In the genomic region with DNA sequence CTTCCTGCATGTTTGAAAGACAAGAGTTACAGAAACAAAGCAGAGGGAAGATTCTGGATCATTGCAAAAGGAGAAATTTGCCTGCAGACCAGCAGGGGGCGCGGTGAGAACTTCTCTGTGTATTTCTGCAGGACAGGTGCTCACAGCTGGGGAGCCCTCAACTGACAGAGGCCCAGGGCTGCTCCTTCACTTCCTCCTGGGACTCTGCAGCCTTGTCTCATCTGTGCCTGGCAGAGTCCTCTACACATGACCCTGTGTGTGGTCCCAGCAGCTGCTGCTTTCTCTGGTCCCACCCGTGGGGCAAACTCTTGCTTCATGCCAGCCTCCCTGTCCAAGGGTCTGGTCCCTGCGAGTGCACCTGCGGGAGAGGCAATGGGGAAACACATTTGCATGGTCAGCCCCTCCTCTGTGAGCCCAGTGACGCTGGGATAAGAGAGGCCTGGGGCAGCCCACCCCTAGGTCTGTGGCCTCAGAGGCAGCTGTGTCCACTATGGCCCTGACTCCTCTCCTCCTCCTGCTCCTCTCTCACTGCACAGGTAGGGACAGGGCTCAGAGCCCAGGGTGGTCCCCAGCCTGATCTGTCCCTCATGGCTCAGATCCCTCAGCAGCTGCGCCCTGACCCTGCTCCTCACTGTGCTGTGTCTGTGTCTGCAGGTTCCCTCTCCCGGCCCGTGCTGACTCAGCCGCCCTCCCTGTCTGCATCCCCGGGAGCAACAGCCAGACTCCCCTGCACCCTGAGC, we compare ENCODE assay signal across 8 cellular contexts. TPM values are rescaled to one million over a fixed set of nuclear protein-coding genes. Genes with fewer than 3 reads are reported as not detected.
DNase-seq lines count a peak whose midpoint lies in the region; ATAC-seq and TF ChIP-seq lines count a peak whose summit lies in the region.

No MANE protein-coding gene starts in this region.

- DNase-seq in stimulated activated CD8-positive, alpha-beta memory T cell treated with anti-CD3 and anti-CD28 coated beads, Interleukin-4, amount 100 ng/mL, for 24 hours (ENCODE audit: low read depth) = peak; percentile 24
- no peak for DNase-seq in stimulated activated CD8-positive, alpha-beta memory T cell treated with anti-CD3 and anti-CD28 coated beads, Interleukin-4, amount 100 ng/mL, for 48 hours
- DNase-seq in RPMI8226 (peak; percentile 73), T47D (ENCODE audit: low read depth in 1 of 2, low spot score in 1 of 2) (peak; percentile 30 to 60), mesenchymal stem cell (peak; percentile 43)

- H3K27ac ChIP-seq in mesenchymal stem cell (ENCODE audit: low read length, poor library complexity, severe bottlenecking) (no peak overlapping the region), gastroesophageal sphincter (no peak overlapping the region)

- H3K14ac ChIP-seq in mesenchymal stem cell (ENCODE audit: low read length in 2 of 2) = no peak overlapping the region

- H3K18ac ChIP-seq in mesenchymal stem cell (ENCODE audit: low read depth in 1 of 2, low read length in 2 of 2) = no peak overlapping the region

- H3K9ac ChIP-seq in mesenchymal stem cell (ENCODE audit: low read length) = no peak overlapping the region

- no peak overlapping the region for H2BK15ac ChIP-seq in mesenchymal stem cell (ENCODE audit: low read depth, poor library complexity, severe bottlenecking)

- H3K36me3 ChIP-seq in mesenchymal stem cell (ENCODE audit: control insufficient read depth in 1 of 2, insufficient read depth in 2 of 2, low read depth in 1 of 2, low read length in 2 of 2) (no peaks in the 10 kb centered on the region), gastroesophageal sphincter (no peaks in the 10 kb centered on the region)

- in situ Hi-C loops in T47D (cut with HindIII; ENCODE audit: low pct_unique_long_range_greater_than_20kb, low sequenced_read_pairs) = no loop called here

- peak in 1 of 4 experiments; percentile 58 for TF ChIP-seq CTCF in gastroesophageal sphincter (IDR thresholded peaks at IDR 0.05)

- H3K4me1 ChIP-seq in mesenchymal stem cell (ENCODE audit: control insufficient read depth, insufficient read depth, low read depth, low read length) (peaks cover 7% of the 10 kb centered on the region), gastroesophageal sphincter (no peaks in the 10 kb centered on the region)

- no peak overlapping the region for H2AK5ac ChIP-seq in mesenchymal stem cell (ENCODE audit: low read length, severe bottlenecking)

- H3K9me3 ChIP-seq in mesenchymal stem cell (ENCODE audit: control insufficient read depth, low read length) = no peaks in the 10 kb centered on the region
- no peaks in the 10 kb centered on the region for H3K9me3 ChIP-seq in gastroesophageal sphincter

- no peak overlapping the region for H4K8ac ChIP-seq in mesenchymal stem cell (ENCODE audit: low read length)

- TF ChIP-seq POLR2A in gastroesophageal sphincter (IDR thresholded peaks at IDR 0.05) = no peak

- no peak for TF ChIP-seq EP300 in gastroesophageal sphincter (IDR thresholded peaks at IDR 0.05)

- no peak overlapping the region for H3K23ac ChIP-seq in mesenchymal stem cell (ENCODE audit: low read length in 2 of 2)

- H3K4me2 ChIP-seq in mesenchymal stem cell (ENCODE audit: low read length, poor library complexity, severe bottlenecking) = no peak overlapping the region

- H2AFZ ChIP-seq in mesenchymal stem cell (ENCODE audit: low read depth, low read length) = no peak overlapping the region

- 49% methylated on average over 11 of the region's 11 CpGs for WGBS in mesenchymal stem cell
- WGBS in gastroesophageal sphincter (ENCODE audit: low coverage in 1 of 2), 2 donors = 60% methylated on average over 1 of the region's 11 CpGs; no CpG with 5 or more reads in 1 of the 2 donors

- ATAC-seq in HG03175 (IDR thresholded peaks at IDR 0.05; ENCODE audit: unreplicated experiment) = peak; percentile 66
- ATAC-seq in gastroesophageal sphincter = no peak
- no peak for ATAC-seq in GM21367 (IDR thresholded peaks at IDR 0.05; ENCODE audit: unreplicated experiment)

- H4K91ac ChIP-seq in mesenchymal stem cell (ENCODE audit: low read length) = no peak overlapping the region

- no peak overlapping the region for H2BK5ac ChIP-seq in mesenchymal stem cell (ENCODE audit: low read depth, low read length, poor library complexity, severe bottlenecking)

- no peak overlapping the region for H2BK12ac ChIP-seq in mesenchymal stem cell (ENCODE audit: low read length in 2 of 2)

- no peak overlapping the region for H3K4ac ChIP-seq in mesenchymal stem cell (ENCODE audit: low read depth in 1 of 2, low read length in 2 of 2)

- H2BK120ac ChIP-seq in mesenchymal stem cell (ENCODE audit: low read depth, low read length) = no peak overlapping the region

- no peak overlapping the region for H3K4me3 ChIP-seq in mesenchymal stem cell (ENCODE audit: insufficient read depth in 1 of 2, low read depth in 1 of 2, low read length in 2 of 2)
- H3K4me3 ChIP-seq in gastroesophageal sphincter = no peak overlapping the region

- H3K79me1 ChIP-seq in mesenchymal stem cell (replicated peaks; ENCODE audit: low read length, poor library complexity, severe bottlenecking) = no peaks in the 10 kb centered on the region

- H3K27me3 ChIP-seq in mesenchymal stem cell (ENCODE audit: control insufficient read depth in 1 of 2, insufficient read depth in 1 of 2, low read length in 2 of 2) = peaks cover 38 to 82% of the 10 kb centered on the region in 2 experiments
- H3K27me3 ChIP-seq in gastroesophageal sphincter = peaks cover 80% of the 10 kb centered on the region

RNA-seq across cellular contexts. Expression of gene VPREB1, which starts 43.2 kb away (rescaled TPM):
- polyA plus RNA-seq in mesenchymal stem cell (2013, experiment 1 of 2) = not detected
- polyA plus RNA-seq in mesenchymal stem cell (2013, experiment 2 of 2) = not detected
- total RNA-seq in gastroesophageal sphincter = not detected
